ENCODE assay signal across 11 cellular contexts in the genomic region with DNA sequence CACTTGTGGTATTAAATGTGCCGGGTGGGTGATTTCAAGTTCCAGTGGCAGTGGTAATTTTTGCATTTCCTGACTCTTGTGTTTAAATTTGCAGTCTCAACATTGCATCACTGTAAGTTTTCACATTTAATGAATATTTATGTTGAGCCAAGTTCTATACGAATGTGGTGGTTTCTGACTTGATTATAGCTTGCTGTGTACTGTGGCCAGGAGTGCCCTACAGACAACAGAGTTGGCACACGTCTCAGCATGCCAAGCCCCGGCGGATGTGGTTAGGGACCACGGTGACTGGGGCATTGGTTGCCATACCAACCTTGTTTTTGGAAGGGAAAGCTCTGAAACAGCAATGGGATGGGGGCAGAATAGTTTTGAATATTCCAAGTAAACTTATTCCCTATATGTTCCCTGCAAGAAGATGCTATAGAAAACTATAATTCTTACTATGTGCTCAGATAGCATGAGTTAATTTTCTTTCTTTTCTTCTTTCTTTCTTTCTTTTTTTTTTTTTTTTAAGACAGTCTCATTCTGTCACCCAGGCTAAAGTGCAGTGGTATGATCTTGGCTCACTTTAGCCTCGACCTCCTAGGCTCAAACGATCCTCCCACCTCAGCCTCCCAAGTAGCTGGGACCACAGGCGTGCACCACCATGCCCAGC. TPM values are rescaled to one million over a fixed set of nuclear protein-coding genes. Genes with fewer than 3 reads are reported as not detected.
A peak's percentile ranks its signal among the peaks of the same experiment; 100 is the strongest.
DNase-seq lines count a peak whose midpoint lies in the region; TF ChIP-seq lines count a peak whose summit lies in the region.
"Had no signal": no experiment of that assay in that cellular context is flagged by ENCODE, and none has a peak within 500 bp of the region (broad histone marks: within the 10 kb centered on the region; RNA-seq: fewer than 3 reads in every experiment).

No MANE protein-coding gene starts in this region.

- no peak overlapping the region for H3K14ac ChIP-seq in trophoblast cell (ENCODE audit: low read length)

- H3K36me3 ChIP-seq in OCI-LY7 (ENCODE audit: insufficient read depth, low read length) (no peaks in the 10 kb centered on the region), trophoblast cell (ENCODE audit: control insufficient read depth in 1 of 2, insufficient read depth in 2 of 2, low read length in 2 of 2) (no peaks in the 10 kb centered on the region), uterus (no peaks in the 10 kb centered on the region)
- H3K36me3 ChIP-seq: HAP-1, thoracic aorta had no signal

- intact Hi-C loops in OCI-LY7 (cut with micrococcal nuclease; ENCODE audit: unreplicated experiment) (no loop called here), MCF 10A (cut with micrococcal nuclease) (loop anchor here (5.0 kb wide), 1 partner anchor 133 kb away; no protein-coding TSS in a partner anchor), uterus (cut with DNase I; ENCODE audit: low total_unique reads) (no loop called here)
- intact Hi-C loops in activated T-helper 2 cell treated with anti-CD3 and anti-CD28 coated beads, Interferon-gamma antibody, Interleukin-2, Interleukin-4, amounts not matched to agents 10 μg/mL and 5 μg/mL and 100 μg/mL, durations not matched to agents 14 hours and 24 hours and 36 hours (cut with micrococcal nuclease), result no loop called here

- H2BK5ac ChIP-seq in trophoblast cell (ENCODE audit: low read depth, low read length, poor library complexity), result peak overlapping the region; percentile 29

- DNase-seq in NCI-H2171 treated with DMSO at 0.1 percent for 48 hours (lab: John Stamatoyannopoulos, UW) (peak; percentile 38), NCI-H2171 (lab: John Stamatoyannopoulos, UW) (no peak), OCI-LY7 (ENCODE audit: low spot score) (peak; percentile 18), MCF 10A (ENCODE audit: unreplicated experiment) (peak; percentile 70), trophoblast cell (no peak), cerebellum (ENCODE audit: low spot score) (no peak), uterus (no peak)
- DNase-seq in activated T-helper 2 cell treated with anti-CD3 and anti-CD28 coated beads, Interferon-gamma antibody, Interleukin-2, Interleukin-4, amounts not matched to agents 10 μg/mL and 5 μg/mL and 100 μg/mL, durations not matched to agents 14 hours and 24 hours and 36 hours (ENCODE audit: low spot score), result no peak
- DNase-seq: ACHN had no signal

- no peaks in the 10 kb centered on the region for H3K36me3 Mint-ChIP-seq in MCF 10A (ENCODE audit: insufficient read depth, unreplicated experiment)
- H3K36me3 Mint-ChIP-seq in activated T-helper 2 cell treated with anti-CD3 and anti-CD28 coated beads, Interferon-gamma antibody, Interleukin-2, Interleukin-4, amounts not matched to agents 10 μg/mL and 5 μg/mL and 100 μg/mL, durations not matched to agents 14 hours and 24 hours and 36 hours (ENCODE audit: low read depth), result no peaks in the 10 kb centered on the region

- H2AFZ ChIP-seq in OCI-LY7 (ENCODE audit: low read length), result no peak overlapping the region
- no peak overlapping the region for H2AFZ ChIP-seq in trophoblast cell (ENCODE audit: insufficient read depth, low read length, poor library complexity)

- peaks cover 7% of the 10 kb centered on the region for H3K4me1 ChIP-seq in OCI-LY7 (ENCODE audit: insufficient read depth, low read length, poor library complexity, severe bottlenecking)
- peaks cover 37 to 40% of the 10 kb centered on the region in 2 experiments for H3K4me1 ChIP-seq in trophoblast cell (ENCODE audit: control insufficient read depth in 1 of 2, insufficient read depth in 2 of 2, low read length in 2 of 2)
- peaks cover 1 to 5% of the 10 kb centered on the region in 2 donors for H3K4me1 ChIP-seq in uterus

- TF ChIP-seq CTCF in OCI-LY7 (conservative IDR thresholded peaks at IDR 0.05; ENCODE audit: low read length) (no peak), MCF 10A (IDR thresholded peaks at IDR 0.05; ENCODE audit: unreplicated experiment) (no peak), uterus (IDR thresholded peaks at IDR 0.05) (no peak)

- no peaks in the 10 kb centered on the region for H3K9me2 ChIP-seq in OCI-LY7 (ENCODE audit: insufficient read depth, low read length)

- peak overlapping the region; percentile 76 for H2AK5ac ChIP-seq in trophoblast cell (ENCODE audit: low read length)

- no peak overlapping the region for H4K12ac ChIP-seq in trophoblast cell (ENCODE audit: low read depth, low read length)

- H3K4me1 Mint-ChIP-seq in MCF 10A (ENCODE audit: insufficient read depth, unreplicated experiment), result peaks cover 21% of the 10 kb centered on the region
- peaks cover 5% of the 10 kb centered on the region for H3K4me1 Mint-ChIP-seq in activated T-helper 2 cell treated with anti-CD3 and anti-CD28 coated beads, Interferon-gamma antibody, Interleukin-2, Interleukin-4, amounts not matched to agents 10 μg/mL and 5 μg/mL and 100 μg/mL, durations not matched to agents 14 hours and 24 hours and 36 hours (ENCODE audit: low read depth)

- peak overlapping the region; percentile 68 for H4K91ac ChIP-seq in trophoblast cell (ENCODE audit: low read depth, low read length)

- no peaks in the 10 kb centered on the region for H3K27me3 ChIP-seq in trophoblast cell (ENCODE audit: insufficient read depth, low read length)
- H3K27me3 ChIP-seq in uterus, result no peaks in the 10 kb centered on the region

- BruUV-seq in OCI-LY7 (replicated peaks; lab: Mats Ljungman, UMichigan) (TSS peak; percentile 38), MCF 10A (replicated peaks; lab: Mats Ljungman, UMichigan) (no TSS peak)

- H3K18ac ChIP-seq in trophoblast cell (ENCODE audit: low read length), result peak overlapping the region; percentile 71

- peaks cover 26% of the 10 kb centered on the region for H3K79me1 ChIP-seq in trophoblast cell (ENCODE audit: low read length)

- POLR2A ChIA-PET in OCI-LY7 (lab: Charles Lee), result interaction anchor here (0.9 kb wide), 1 partner anchor 10 kb away, joined by 3 read pairs; no protein-coding TSS in a partner anchor
- POLR2A ChIA-PET in MCF 10A (lab: Yijun Ruan, JAX), result interaction anchor here (0.6 to 2.1 kb wide), 4 partner anchors 9 to 1019 kb away, joined by 3 to 7 read pairs (median 4); no protein-coding TSS in a partner anchor

- H3K4ac ChIP-seq in trophoblast cell (ENCODE audit: low read depth, low read length), result peak overlapping the region; percentile 73

- H3K9ac ChIP-seq in trophoblast cell (ENCODE audit: low read length), result no peak overlapping the region

- no CpG with 5 or more reads among the region's 9 CpGs for WGBS in trophoblast cell (ENCODE audit: extremely low coverage, insufficient coverage, insufficient read length)

- H3K4me3 ChIP-seq in OCI-LY7 (ENCODE audit: low read depth, low read length, poor library complexity, severe bottlenecking) (no peak overlapping the region), trophoblast cell (ENCODE audit: low read depth, low read length) (no peak overlapping the region), uterus (no peak overlapping the region)
- H3K4me3 ChIP-seq: HAP-1, thoracic aorta had no signal

- H3K27ac ChIP-seq in OCI-LY7 (ENCODE audit: low read depth, low read length, poor library complexity, severe bottlenecking), result no peak overlapping the region
- no peak overlapping the region for H3K27ac ChIP-seq in trophoblast cell (ENCODE audit: low read depth, low read length)
- H3K27ac ChIP-seq in uterus, result no peak overlapping the region

- no peaks in the 10 kb centered on the region for H4K20me1 ChIP-seq in OCI-LY7 (ENCODE audit: insufficient read depth, low read length)

- no peak overlapping the region for H3K23ac ChIP-seq in trophoblast cell (ENCODE audit: low read length)

- no peak for TF ChIP-seq POLR2A in uterus (IDR thresholded peaks at IDR 0.05)

- H3K9me3 ChIP-seq in OCI-LY7 (ENCODE audit: low read length) (no peaks in the 10 kb centered on the region), trophoblast cell (ENCODE audit: insufficient read depth, low read depth, low read length) (no peaks in the 10 kb centered on the region), uterus (no peaks in the 10 kb centered on the region)
- H3K9me3 ChIP-seq: HAP-1, thoracic aorta had no signal

- H3K9me3 Mint-ChIP-seq in MCF 10A (ENCODE audit: unreplicated experiment), result no peaks in the 10 kb centered on the region
- H3K9me3 Mint-ChIP-seq in activated T-helper 2 cell treated with anti-CD3 and anti-CD28 coated beads, Interferon-gamma antibody, Interleukin-2, Interleukin-4, amounts not matched to agents 10 μg/mL and 5 μg/mL and 100 μg/mL, durations not matched to agents 14 hours and 24 hours and 36 hours, result no peaks in the 10 kb centered on the region

- H3K79me2 ChIP-seq in OCI-LY7 (ENCODE audit: insufficient read depth, low read depth, low read length) (no peaks in the 10 kb centered on the region), trophoblast cell (ENCODE audit: control insufficient read depth, insufficient read depth, low read length, poor library complexity) (peaks cover 24% of the 10 kb centered on the region)

- H2BK12ac ChIP-seq in trophoblast cell (ENCODE audit: low read length), result peak overlapping the region; percentile 77

- H2BK120ac ChIP-seq in trophoblast cell (ENCODE audit: insufficient read depth, low read length, poor library complexity), result no peak overlapping the region

- CTCF ChIA-PET in OCI-LY7 (lab: Charles Lee; ENCODE audit: unreplicated experiment) (no interaction called here), MCF 10A (lab: Yijun Ruan, JAX) (interaction anchor here (0.5 to 1.4 kb wide), 5 partner anchors 10 to 380 kb away, joined by 3 to 6 read pairs (median 3); no protein-coding TSS in a partner anchor)

- H3K27ac Mint-ChIP-seq in MCF 10A (ENCODE audit: low read depth, unreplicated experiment), result peak overlapping the region; percentile 27
- no peak overlapping the region for H3K27ac Mint-ChIP-seq in activated T-helper 2 cell treated with anti-CD3 and anti-CD28 coated beads, Interferon-gamma antibody, Interleukin-2, Interleukin-4, amounts not matched to agents 10 μg/mL and 5 μg/mL and 100 μg/mL, durations not matched to agents 14 hours and 24 hours and 36 hours

- peak overlapping the region; percentile 20; the same call in 1 of the 2 replicates for H3K4me2 ChIP-seq in OCI-LY7 (ENCODE audit: low read length)
- H3K4me2 ChIP-seq in trophoblast cell (ENCODE audit: low read length), result no peak overlapping the region

- H3K27me3 Mint-ChIP-seq in MCF 10A (ENCODE audit: insufficient read depth, unreplicated experiment), result no peaks in the 10 kb centered on the region
- H3K27me3 Mint-ChIP-seq in activated T-helper 2 cell treated with anti-CD3 and anti-CD28 coated beads, Interferon-gamma antibody, Interleukin-2, Interleukin-4, amounts not matched to agents 10 μg/mL and 5 μg/mL and 100 μg/mL, durations not matched to agents 14 hours and 24 hours and 36 hours (ENCODE audit: low read depth), result peaks cover 56% of the 10 kb centered on the region

- H3K4me3 Mint-ChIP-seq in MCF 10A (ENCODE audit: unreplicated experiment), result no peak overlapping the region
- H3K4me3 Mint-ChIP-seq in activated T-helper 2 cell treated with anti-CD3 and anti-CD28 coated beads, Interferon-gamma antibody, Interleukin-2, Interleukin-4, amounts not matched to agents 10 μg/mL and 5 μg/mL and 100 μg/mL, durations not matched to agents 14 hours and 24 hours and 36 hours (ENCODE audit: low read depth), result no peak overlapping the region

- no peak overlapping the region for H4K8ac ChIP-seq in trophoblast cell (ENCODE audit: low read depth, low read length)

RNA-seq across cellular contexts. Expression of a gene that starts 16.0 kb away (rescaled TPM):
- 1.2 and 3.6 TPM in 2 replicates for total RNA-seq in OCI-LY7 (2014; rRNA removed; shearing (Covaris generic))
- 3.1 and 3.9 TPM in 2 replicates for total RNA-seq in OCI-LY7 (2022)
- 7.1 and 7.9 TPM in 2 replicates for total RNA-seq in MCF 10A (2022)
- polyA plus RNA-seq in trophoblast cell (2013), result 13.0 and 13.6 TPM in 2 replicates
- total RNA-seq in cerebellum, result 13.3 TPM
- 0.82 and 1.1 TPM in 2 replicates for total RNA-seq in activated T-helper 2 cell treated with anti-CD3 and anti-CD28 coated beads, Interferon-gamma antibody, Interleukin-2, Interleukin-4, amounts not matched to agents 10 μg/mL and 5 μg/mL and 100 μg/mL, durations not matched to agents 14 hours and 24 hours and 36 hours
- 10 to 100 TPM in 2 of 4 donors, 1 to 10 TPM in 2; 6.1 to 23.2 (median 12.0) TPM for total RNA-seq in uterus

Comparison
In these comparisons a context has a peak if more than half of its experiments do, and no peak if none do; other contexts are left out.
1. DNase-seq: peak in NCI-H2171 treated with DMSO at 0.1 percent for 48 hours (single experiment), OCI-LY7 (single experiment) and MCF 10A (single experiment); none in NCI-H2171 (single experiment), trophoblast cell (0 of 2), cerebellum (single experiment), activated T-helper 2 cell treated with anti-CD3 and anti-CD28 coated beads, Interferon-gamma antibody, Interleukin-2, Interleukin-4, amounts not matched to agents 10 μg/mL and 5 μg/mL and 100 μg/mL, durations not matched to agents 14 hours and 24 hours and 36 hours (single experiment) and uterus (0 of 2).